In the genomic region with DNA sequence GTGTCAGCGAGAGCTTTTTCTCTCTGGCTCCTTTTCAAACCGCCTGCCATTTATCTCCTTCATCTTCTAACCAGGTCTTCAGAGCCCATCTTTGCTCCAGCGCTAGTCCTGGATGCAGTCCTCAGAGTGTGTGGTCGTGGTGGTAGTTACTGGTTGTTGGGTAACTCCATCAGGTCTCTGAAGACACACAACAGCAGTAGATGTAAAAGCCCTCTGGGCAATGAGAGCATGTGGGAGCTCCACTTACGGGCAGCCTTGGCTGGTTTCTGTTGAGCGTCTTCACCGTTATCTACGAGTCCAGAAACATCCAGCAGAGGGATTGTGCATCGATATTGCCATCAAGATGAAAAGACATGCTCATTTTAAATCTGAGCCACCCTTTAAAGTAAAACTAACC, we compare ENCODE assay signal across 8 cellular contexts.
DNase-seq lines count a peak whose midpoint lies in the region; ATAC-seq and TF ChIP-seq lines count a peak whose summit lies in the region.

No MANE protein-coding gene starts in this region.

- H2BK5ac ChIP-seq in neuronal stem cell (ENCODE audit: low read length), result peak overlapping the region; percentile 0

- peak overlapping the region; percentile 65 for H2AK5ac ChIP-seq in neuronal stem cell (ENCODE audit: low read depth, low read length)

- no peaks in the 10 kb centered on the region for H3K9me3 ChIP-seq in CD4-positive, CD25-positive, alpha-beta regulatory T cell (ENCODE audit: control insufficient read depth in 2 of 2, low read length in 2 of 2)
- H3K9me3 ChIP-seq in neuronal stem cell (replicated peaks in 1 of 2; ENCODE audit: control insufficient read depth in 2 of 2, insufficient read depth in 1 of 2, low read depth in 1 of 2, low read length in 2 of 2) (peaks cover 3 to 4% of the 10 kb centered on the region in 2 donors), ovary (no peaks in the 10 kb centered on the region), esophagus squamous epithelium (no peaks in the 10 kb centered on the region)

- H3K4me1 ChIP-seq in CD4-positive, CD25-positive, alpha-beta regulatory T cell (ENCODE audit: control insufficient read depth, insufficient read depth, low read length, poor library complexity, severe bottlenecking), result peaks cover 36% of the 10 kb centered on the region
- peaks cover 0 to 30% of the 10 kb centered on the region in 2 donors for H3K4me1 ChIP-seq in neuronal stem cell (ENCODE audit: control insufficient read depth in 2 of 2, insufficient read depth in 1 of 2, low read depth in 1 of 2, low read length in 2 of 2)
- H3K4me1 ChIP-seq in ovary (ENCODE audit: insufficient read depth), result peaks cover 2% of the 10 kb centered on the region
- H3K4me1 ChIP-seq in esophagus squamous epithelium, result peaks cover 13 to 41% (median 23%) of the 10 kb centered on the region in 3 donors

- intact Hi-C loops in ovary (cut with DNase I), result loop anchor here in 2 of 4 donors (5.0 kb wide), 1 partner anchor 44 kb away; no protein-coding TSS in a partner anchor
- intact Hi-C loops in esophagus squamous epithelium (cut with DNase I), result no loop called here

- no peak overlapping the region for H3K18ac ChIP-seq in neuronal stem cell (ENCODE audit: low read length)

- DNase-seq in CD4-positive, CD25-positive, alpha-beta regulatory T cell, result peak in 2 of 3 donors; percentile 39 to 46
- DNase-seq in activated CD8-positive, alpha-beta memory T cell treated with anti-CD3 and anti-CD28 coated beads, Interleukin-2, amount 50 U/mL, for 48 hours, result peak; percentile 59
- DNase-seq in neuronal stem cell (ENCODE audit: low spot score) (no peak), ovary (no peak), NCI-H345 (lab: John Stamatoyannopoulos, UW) (no peak), esophagus squamous epithelium (lab: John Stamatoyannopoulos, UW) (no peak)

- H3K27me3 Mint-ChIP-seq in CD4-positive, CD25-positive, alpha-beta regulatory T cell, result peaks cover 71% of the 10 kb centered on the region

- peak overlapping the region; percentile 66 for H3K4me3 ChIP-seq in CD4-positive, CD25-positive, alpha-beta regulatory T cell (ENCODE audit: low read depth, low read length)
- no peak overlapping the region for H3K4me3 ChIP-seq in neuronal stem cell (ENCODE audit: low read length in 2 of 2)
- no peak overlapping the region for H3K4me3 ChIP-seq in ovary
- peak overlapping the region in 2 of 4 donors; percentile 11 to 37 for H3K4me3 ChIP-seq in esophagus squamous epithelium

- no peak overlapping the region for H2AFZ ChIP-seq in neuronal stem cell (ENCODE audit: low read length)

- no peak for TF ChIP-seq EP300 in ovary (IDR thresholded peaks at IDR 0.05)

- peaks cover 13 to 40% (median 18%) of the 10 kb centered on the region in 4 donors for H3K4me1 Mint-ChIP-seq in CD4-positive, CD25-positive, alpha-beta regulatory T cell

- H3K4me2 ChIP-seq in neuronal stem cell (ENCODE audit: insufficient read depth, low read length, poor library complexity, severe bottlenecking), result peak overlapping the region; percentile 38

- ATAC-seq in CD4-positive, CD25-positive, alpha-beta regulatory T cell (ENCODE audit: low read depth in 2 of 2), result peak; percentile 32 to 69
- peak; percentile 17 for ATAC-seq in GM19035 (IDR thresholded peaks at IDR 0.05; ENCODE audit: unreplicated experiment)
- peak; percentile 12 for ATAC-seq in HG03442 (IDR thresholded peaks at IDR 0.05; ENCODE audit: unreplicated experiment)

- H3K27ac ChIP-seq in CD4-positive, CD25-positive, alpha-beta regulatory T cell (ENCODE audit: insufficient read depth, low read length, poor library complexity, severe bottlenecking), result no peak overlapping the region
- H3K27ac ChIP-seq in neuronal stem cell (replicated peaks; ENCODE audit: low read length) (no peak overlapping the region), ovary (peak overlapping the region in 1 of 2 donors; percentile 46), esophagus squamous epithelium (no peak overlapping the region)

- no peak overlapping the region for H3K4ac ChIP-seq in neuronal stem cell (ENCODE audit: low read length)

- no peaks in the 10 kb centered on the region for H3K36me3 ChIP-seq in CD4-positive, CD25-positive, alpha-beta regulatory T cell (ENCODE audit: control insufficient read depth, insufficient read depth, low read length)
- H3K36me3 ChIP-seq in neuronal stem cell (replicated peaks in 1 of 2; ENCODE audit: control insufficient read depth in 2 of 2, insufficient read depth in 2 of 2, low read length in 2 of 2), result peaks cover 0 to 4% of the 10 kb centered on the region in 2 donors
- H3K36me3 ChIP-seq in ovary, result no peaks in the 10 kb centered on the region
- H3K36me3 ChIP-seq in esophagus squamous epithelium, result no peaks in the 10 kb centered on the region

- H2BK15ac ChIP-seq in neuronal stem cell (ENCODE audit: low read length), result no peak overlapping the region

- no peak overlapping the region for H2BK12ac ChIP-seq in neuronal stem cell (ENCODE audit: low read length)

- H3K9ac ChIP-seq in neuronal stem cell (ENCODE audit: low read depth, low read length, poor library complexity), result no peak overlapping the region

- whole genome bisulfite sequencing in neuronal stem cell (ENCODE audit: extremely low coverage in 2 of 2, insufficient read length in 2 of 2, insufficient replicate concordance in 1 of 2), 2 donors, result no CpG with 5 or more reads among the region's 9 CpGs
- WGBS in ovary, 3 donors, result 55 to 72% (median 56%) methylated on average over 9 of the region's 9 CpGs
- WGBS in esophagus squamous epithelium, 2 donors, result 46 to 58% methylated on average over 5 to 9 of the region's 9 CpGs

- H3K4me3 Mint-ChIP-seq in CD4-positive, CD25-positive, alpha-beta regulatory T cell, result peak overlapping the region; percentile 65 to 93 (median 86)

- H4K91ac ChIP-seq in neuronal stem cell (ENCODE audit: low read depth, low read length, poor library complexity), result no peak overlapping the region

- peaks cover 0 to 1% (median 0%) of the 10 kb centered on the region in 7 donors for H3K9me3 Mint-ChIP-seq in CD4-positive, CD25-positive, alpha-beta regulatory T cell

- TF ChIP-seq POLR2A in ovary (IDR thresholded peaks at IDR 0.05), result no peak
- TF ChIP-seq POLR2A in esophagus squamous epithelium (IDR thresholded peaks at IDR 0.05), result no peak

- no peak overlapping the region for H4K8ac ChIP-seq in neuronal stem cell (ENCODE audit: low read depth, low read length)

- TF ChIP-seq CTCF in ovary (IDR thresholded peaks at IDR 0.05) (no peak), esophagus squamous epithelium (IDR thresholded peaks at IDR 0.05) (no peak)

- peak overlapping the region in 1 of 3 donors; percentile 21 for H3K27ac Mint-ChIP-seq in CD4-positive, CD25-positive, alpha-beta regulatory T cell

- no peaks in the 10 kb centered on the region for H3K36me3 Mint-ChIP-seq in CD4-positive, CD25-positive, alpha-beta regulatory T cell

- no peak overlapping the region for H3K23ac ChIP-seq in neuronal stem cell (ENCODE audit: low read depth, low read length, poor library complexity)

- no peak overlapping the region for H3K14ac ChIP-seq in neuronal stem cell (ENCODE audit: low read length)

- peaks cover 13% of the 10 kb centered on the region for H3K79me1 ChIP-seq in neuronal stem cell (ENCODE audit: low read depth, low read length)

- H3K27me3 ChIP-seq in CD4-positive, CD25-positive, alpha-beta regulatory T cell (ENCODE audit: control insufficient read depth, insufficient read depth, low read length), result peaks cover 32% of the 10 kb centered on the region
- peaks cover 0 to 90% (median 0%) of the 10 kb centered on the region in 3 experiments for H3K27me3 ChIP-seq in neuronal stem cell (ENCODE audit: control insufficient read depth in 3 of 3, insufficient read depth in 3 of 3, low read depth in 1 of 3, low read length in 3 of 3)
- H3K27me3 ChIP-seq in ovary, result no peaks in the 10 kb centered on the region
- peaks cover 0 to 62% (median 5%) of the 10 kb centered on the region in 4 donors for H3K27me3 ChIP-seq in esophagus squamous epithelium

- no peak overlapping the region for H2BK120ac ChIP-seq in neuronal stem cell (ENCODE audit: low read depth, low read length)

Comparison
In these comparisons a context has a peak if more than half of its experiments do, and no peak if none do; other contexts are left out.
1. DNase-seq: peak in CD4-positive, CD25-positive, alpha-beta regulatory T cell (2 of 3) and activated CD8-positive, alpha-beta memory T cell treated with anti-CD3 and anti-CD28 coated beads, Interleukin-2, amount 50 U/mL, for 48 hours (single experiment); none in neuronal stem cell (single experiment), ovary (0 of 5), NCI-H345 (single experiment) and esophagus squamous epithelium (single experiment).
2. Peak in every context shown above with its lines, with median percentiles within 50 percentile points of each other: ATAC-seq.